In genomic region chr2:143575340-143575739, GRCh38 we compare ENCODE assay signal across 10 cellular contexts.
DNase-seq lines count a peak whose midpoint lies in the region; ATAC-seq and TF ChIP-seq lines count a peak whose summit lies in the region.
"Had no signal": no experiment of that assay in that cellular context is flagged by ENCODE, and none has a peak within 500 bp of the region (broad histone marks: within the 10 kb centered on the region; RNA-seq: fewer than 3 reads in every experiment).

No MANE protein-coding gene starts in this region.

- H3K36me3 ChIP-seq in lower lobe of right lung: no peaks in the 10 kb centered on the region
- H3K36me3 ChIP-seq: upper lobe of left lung had no signal

- TF ChIP-seq RAD21 in Ishikawa (IDR thresholded peaks at IDR 0.05; ENCODE audit: low read depth): peak; percentile 34

- H3K4me1 ChIP-seq in lower lobe of right lung: no peaks in the 10 kb centered on the region
- H3K4me1 ChIP-seq: upper lobe of left lung had no signal

- no peaks in the 10 kb centered on the region for H3K9me3 ChIP-seq in lower lobe of right lung
- H3K9me3 ChIP-seq: upper lobe of left lung had no signal

- no peak overlapping the region for H3K27ac ChIP-seq in lower lobe of right lung
- H3K27ac ChIP-seq: upper lobe of left lung had no signal

- no peak for TF ChIP-seq EP300 in Ishikawa (IDR thresholded peaks at IDR 0.05; ENCODE audit: borderline replicate concordance)

- no peak overlapping the region for H3K4me3 ChIP-seq in lower lobe of right lung
- H3K4me3 ChIP-seq: upper lobe of left lung had no signal

- H3K27me3 ChIP-seq in lower lobe of right lung (ENCODE audit: low read depth): no peaks in the 10 kb centered on the region
- H3K27me3 ChIP-seq: upper lobe of left lung had no signal

- intact Hi-C loops in lower lobe of right lung (cut with DNase I): no loop called here

- TF ChIP-seq CTCF in lower lobe of right lung (IDR thresholded peaks at IDR 0.05): peak; percentile 22

- DNase-seq in Daoy (ENCODE audit: low read depth) (peak; percentile 9), astrocyte of the hippocampus (ENCODE audit: low read depth, low spot score) (peak; percentile 3), lower lobe of right lung (no peak), activated gamma-delta T cell (lab: John Stamatoyannopoulos, UW) (no peak), NCI-H1092 (lab: John Stamatoyannopoulos, UW) (no peak), T-helper 2 cell (no peak)
- DNase-seq: activated T-cell treated with anti-CD3 and anti-CD28 coated beads, Interleukin-2, amount 50 U/mL, for 48 hours; upper lobe of left lung had no signal

- ATAC-seq in lower lobe of right lung (no peak), GM21576 (IDR thresholded peaks at IDR 0.05; ENCODE audit: unreplicated experiment) (no peak)

TF ChIP-seq in Ishikawa, 13 proteins besides CTCF, POLR2A, EP300 and RAD21:
- TF ChIP-seq TEAD4 (IDR thresholded peaks at IDR 0.05) (no peak), TCF12 (IDR thresholded peaks at IDR 0.05; ENCODE audit: low read depth) (no peak), USF1 (IDR thresholded peaks at IDR 0.05) (no peak), REST (IDR thresholded peaks at IDR 0.05; ENCODE audit: low read depth) (no peak), NFIC (IDR thresholded peaks at IDR 0.05) (no peak), TAF1 (IDR thresholded peaks at IDR 0.05; ENCODE audit: low read depth) (no peak), YY1 (IDR thresholded peaks at IDR 0.05; ENCODE audit: low read depth) (no peak), MAX (IDR thresholded peaks at IDR 0.05) (no peak), ZBTB7A (IDR thresholded peaks at IDR 0.05; ENCODE audit: low read depth) (no peak), CEBPB (IDR thresholded peaks at IDR 0.05) (no peak), FOXM1 (IDR thresholded peaks at IDR 0.05; ENCODE audit: borderline replicate concordance, low read depth) (no peak), CREB1 (IDR thresholded peaks at IDR 0.05; ENCODE audit: low read depth) (no peak), EGR1 (IDR thresholded peaks at IDR 0.05) (no peak)
TF ChIP-seq in Ishikawa: peak in this region for 0.

Comparison
In these comparisons a context has a peak if more than half of its experiments do, and no peak if none do; other contexts are left out.
1. DNase-seq: peak in Daoy (single experiment) and astrocyte of the hippocampus (single experiment); none in lower lobe of right lung (single experiment), activated gamma-delta T cell (single experiment), NCI-H1092 (single experiment) and T-helper 2 cell (0 of 5).